Comparison of ENCODE assay signal across 1 cellular context in genomic region chr22:43186272-43187170, GRCh38.
A peak's percentile ranks its signal among the peaks of the same experiment; 100 is the strongest.
TF ChIP-seq lines count a peak whose summit lies in the region.

TSS of gene TTLL12 (minus strand) at chr22:43187134. CDS start at chr22:43187069, 65 bp downstream.

TF ChIP-seq in HepG2, 621 proteins besides CTCF, POLR2A, EP300 and RAD21 (continued from another document and continues in another):
- TF ChIP-seq AKNA (CRISPR knock-in tag; IDR thresholded peaks at IDR 0.05; ENCODE audit: borderline replicate concordance), result no peak
- no peak for TF ChIP-seq ZNF224 (CRISPR knock-in tag; IDR thresholded peaks at IDR 0.05)
- TF ChIP-seq KLF6 (CRISPR knock-in tag; IDR thresholded peaks at IDR 0.05), result no peak
- TF ChIP-seq MAX (IDR thresholded peaks at IDR 0.05), result peak; percentile 91
- TF ChIP-seq ZNF709 (CRISPR knock-in tag; IDR thresholded peaks at IDR 0.05), result 0 out of 2 replicates have a peak, but pooled peaks have one; percentile 29
- peak; percentile 90 for TF ChIP-seq BHLHE40 (IDR thresholded peaks at IDR 0.05; ENCODE audit: low read length)
- no peak for TF ChIP-seq HOMEZ (CRISPR knock-in tag; IDR thresholded peaks at IDR 0.05; ENCODE audit: low read depth)
- peak; percentile 86; the same call in 1 of the 2 replicates for TF ChIP-seq ATF7-NPFF (CRISPR knock-in tag; IDR thresholded peaks at IDR 0.05; ENCODE audit: low read depth)
- TF ChIP-seq SALL2 (CRISPR knock-in tag; IDR thresholded peaks at IDR 0.05), result 0 out of 2 replicates have a peak, but pooled peaks have one; percentile 49
- no peak for TF ChIP-seq ZNF430 (CRISPR knock-in tag; IDR thresholded peaks at IDR 0.05)
- TF ChIP-seq NAIF1 (CRISPR knock-in tag; IDR thresholded peaks at IDR 0.05; ENCODE audit: borderline replicate concordance), result no peak
- TF ChIP-seq NR0B2 (CRISPR knock-in tag; IDR thresholded peaks at IDR 0.05), result peak; percentile 59; the same call in 1 of the 2 replicates
- 0 out of 2 replicates have a peak, but pooled peaks have one; percentile 74 for TF ChIP-seq CENPT (CRISPR knock-in tag; IDR thresholded peaks at IDR 0.05; ENCODE audit: low read depth)
- peak; percentile 48; the same call in 1 of the 2 replicates for TF ChIP-seq ZNF776 (CRISPR knock-in tag; IDR thresholded peaks at IDR 0.05)
- TF ChIP-seq ARNT2 (CRISPR knock-in tag; IDR thresholded peaks at IDR 0.05; ENCODE audit: low read depth), result peak; percentile 56; the same call in 1 of the 2 replicates
- TF ChIP-seq NFKB2 (CRISPR knock-in tag; IDR thresholded peaks at IDR 0.05; ENCODE audit: borderline replicate concordance), result no peak
- TF ChIP-seq USF2 (IDR thresholded peaks at IDR 0.05; ENCODE audit: low read depth, low read length), result no peak
- TF ChIP-seq USF2 (CRISPR knock-in tag; IDR thresholded peaks at IDR 0.05; ENCODE audit: borderline replicate concordance), result no peak
- no peak for TF ChIP-seq ZFP1 (CRISPR knock-in tag; IDR thresholded peaks at IDR 0.05)
- TF ChIP-seq REL (CRISPR knock-in tag; conservative IDR thresholded peaks at IDR 0.05), result no peak
- no peak for TF ChIP-seq ZNF251 (CRISPR knock-in tag; IDR thresholded peaks at IDR 0.05)
- no peak for TF ChIP-seq DMTF1 (CRISPR knock-in tag; IDR thresholded peaks at IDR 0.05)
- TF ChIP-seq POLR2AphosphoS2 (IDR thresholded peaks at IDR 0.05; ENCODE audit: low read depth, low read length), result no peak
- 0 out of 2 replicates have a peak, but pooled peaks have one; percentile 18 for TF ChIP-seq SPEN (CRISPR knock-in tag; IDR thresholded peaks at IDR 0.05; ENCODE audit: low read depth)
- peak; percentile 59; the same call in 1 of the 2 replicates for TF ChIP-seq ZNF546 (CRISPR knock-in tag; conservative IDR thresholded peaks at IDR 0.05)
- TF ChIP-seq ZBTB43 (CRISPR knock-in tag; conservative IDR thresholded peaks at IDR 0.05), result peak; percentile 46; the same call in 1 of the 2 replicates
- TF ChIP-seq SRY (CRISPR knock-in tag; IDR thresholded peaks at IDR 0.05), result peak; percentile 37; the same call in 1 of the 2 replicates
- TF ChIP-seq ZSCAN20 (CRISPR knock-in tag; IDR thresholded peaks at IDR 0.05; ENCODE audit: borderline replicate concordance), result peak; percentile 53; the same call in 1 of the 2 replicates
- TF ChIP-seq THAP8 (CRISPR knock-in tag; IDR thresholded peaks at IDR 0.05; ENCODE audit: borderline replicate concordance), result no peak
- TF ChIP-seq ZNF780A (CRISPR knock-in tag; IDR thresholded peaks at IDR 0.05), result no peak
- peak; percentile 49; the same call in 1 of the 2 replicates for TF ChIP-seq TFDP1 (CRISPR knock-in tag; IDR thresholded peaks at IDR 0.05; ENCODE audit: borderline replicate concordance)
- no peak for TF ChIP-seq ZNF646 (CRISPR knock-in tag; IDR thresholded peaks at IDR 0.05)
- TF ChIP-seq ZNF136 (CRISPR knock-in tag; IDR thresholded peaks at IDR 0.05; ENCODE audit: low read depth), result no peak
- TF ChIP-seq ZNF773 (CRISPR knock-in tag; IDR thresholded peaks at IDR 0.05; ENCODE audit: borderline replicate concordance), result 0 out of 2 replicates have a peak, but pooled peaks have one; percentile 36
